ENCODE assay signal across 9 cellular contexts in the genomic region with DNA sequence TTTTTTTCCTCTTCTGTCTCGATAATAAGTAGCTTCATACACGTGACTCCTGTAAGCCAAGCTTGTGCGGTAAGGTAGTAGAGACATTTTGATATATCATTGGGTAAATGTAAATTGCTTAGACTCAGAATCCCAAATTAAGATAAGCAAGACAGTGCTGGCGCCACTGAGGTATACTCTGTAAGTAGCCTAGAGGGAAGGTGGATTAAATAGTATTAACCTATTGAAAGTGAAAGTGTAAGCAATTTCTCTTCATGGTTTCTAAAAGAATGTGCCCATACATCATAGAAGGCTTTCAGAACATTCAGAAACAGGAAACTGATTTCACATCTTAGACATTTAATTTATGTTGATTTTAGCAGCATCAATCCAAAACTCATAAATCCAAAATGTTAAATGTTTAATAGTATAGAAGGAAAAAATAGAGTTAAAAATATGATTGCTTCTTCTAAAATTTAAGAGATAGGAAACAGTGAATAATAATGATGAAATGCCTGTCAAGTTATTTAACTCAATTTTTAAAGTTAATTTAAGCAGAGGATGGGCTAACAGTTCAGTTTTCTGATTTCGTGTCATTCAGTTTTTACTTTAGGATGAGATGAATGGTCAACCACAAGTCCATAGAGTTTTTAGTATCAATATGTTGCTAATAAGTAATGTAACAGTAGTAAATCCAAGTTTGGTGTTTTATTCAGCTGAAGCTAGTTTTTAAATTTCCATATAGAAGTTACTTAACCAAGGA. TPM values are rescaled to one million over a fixed set of nuclear protein-coding genes. Genes with fewer than 3 reads are reported as not detected.
DNase-seq lines count a peak whose midpoint lies in the region; ATAC-seq and TF ChIP-seq lines count a peak whose summit lies in the region.
"Had no signal": no experiment of that assay in that cellular context is flagged by ENCODE, and none has a peak within 500 bp of the region (broad histone marks: within the 10 kb centered on the region; RNA-seq: fewer than 3 reads in every experiment).

No MANE protein-coding gene starts in this region.

- H3K27ac ChIP-seq in colonic mucosa: no peak overlapping the region
- H3K27ac ChIP-seq: Peyer's patch had no signal

- no peaks in the 10 kb centered on the region for H3K36me3 ChIP-seq in colonic mucosa
- H3K36me3 ChIP-seq: Peyer's patch had no signal

- no peak for TF ChIP-seq CTCF in fibroblast of the aortic adventitia (IDR thresholded peaks at IDR 0.05; ENCODE audit: insufficient read depth, low read length)
- TF ChIP-seq CTCF in colonic mucosa (IDR thresholded peaks at IDR 0.05): no peak

- peak; percentile 81 for ATAC-seq in GM18498 (IDR thresholded peaks at IDR 0.05; ENCODE audit: unreplicated experiment)
- peak; percentile 63 for ATAC-seq in GM21619 (IDR thresholded peaks at IDR 0.05; ENCODE audit: unreplicated experiment)

- H3K9ac ChIP-seq in colonic mucosa (ENCODE audit: low read depth in 2 of 2, low read length in 2 of 2): no peak overlapping the region

- H3K4me1 ChIP-seq in colonic mucosa: no peaks in the 10 kb centered on the region

- no peaks in the 10 kb centered on the region for H3K9me3 ChIP-seq in colonic mucosa
- H3K9me3 ChIP-seq: Peyer's patch had no signal

- intact Hi-C loops in colonic mucosa (cut with DNase I): loop anchor here (5.0 kb wide), 1 partner anchor 131 kb away; no protein-coding TSS in a partner anchor

- H3K4me3 ChIP-seq in fibroblast of the aortic adventitia (ENCODE audit: low read depth, low read length) (no peak overlapping the region), colonic mucosa (no peak overlapping the region)
- H3K4me3 ChIP-seq: Peyer's patch had no signal

- peak; percentile 51 for DNase-seq in KG1 (lab: John Stamatoyannopoulos, UW)
- DNase-seq in fibroblast of the aortic adventitia (ENCODE audit: low read depth): peak; percentile 12
- no peak for DNase-seq in NCI-H510A treated with DMSO at 0.1 percent for 48 hours (lab: John Stamatoyannopoulos, UW)
- no peak for DNase-seq in colonic mucosa
- DNase-seq in NCI-H446 (lab: John Stamatoyannopoulos, UW): no peak
- DNase-seq in pons (ENCODE audit: low spot score): no peak

- no peaks in the 10 kb centered on the region for H3K27me3 ChIP-seq in colonic mucosa
- H3K27me3 ChIP-seq: Peyer's patch had no signal

RNA-seq across cellular contexts. Expression of gene LRRC72, which starts 36.8 kb away (rescaled TPM):
- not detected in 2 replicates for total RNA-seq in fibroblast of the aortic adventitia (ENCODE audit: low replicate concordance)
- not detected for total RNA-seq in colonic mucosa
- total RNA-seq: Peyer's patch had no signal

Comparison
In these comparisons a context has a peak if more than half of its experiments do, and no peak if none do; other contexts are left out.
1. DNase-seq: peak in KG1 (single experiment) and fibroblast of the aortic adventitia (single experiment); none in NCI-H510A treated with DMSO at 0.1 percent for 48 hours (single experiment), colonic mucosa (single experiment), NCI-H446 (0 of 2) and pons (single experiment).